ENCODE assay signal across 17 cellular contexts in genomic region chr1:48869116-48869893, GRCh38.
A peak's percentile ranks its signal among the peaks of the same experiment; 100 is the strongest.
DNase-seq lines count a peak whose midpoint lies in the region; ATAC-seq, FAIRE-seq and TF ChIP-seq lines count a peak whose summit lies in the region.
"Had no signal": no experiment of that assay in that cellular context is flagged by ENCODE, and none has a peak within 500 bp of the region (broad histone marks: within the 10 kb centered on the region; RNA-seq: fewer than 3 reads in every experiment).

No MANE protein-coding gene starts in this region.

- H3K27me3 ChIP-seq in bronchial epithelial cell (ENCODE audit: control insufficient read depth, insufficient read depth, low read length): no peaks in the 10 kb centered on the region
- no peaks in the 10 kb centered on the region for H3K27me3 ChIP-seq in colonic mucosa
- H3K27me3 ChIP-seq: sigmoid colon, uterus had no signal

- TF ChIP-seq CTCF in GM12873 (IDR thresholded peaks at IDR 0.05; ENCODE audit: insufficient read depth, low read depth, low read length, missing control alignments) (peak; percentile 12), bronchial epithelial cell (IDR thresholded peaks at IDR 0.05; ENCODE audit: insufficient read depth, low read length, severe bottlenecking) (peak; percentile 64), colonic mucosa (IDR thresholded peaks at IDR 0.05) (no peak)

- intact Hi-C loops in colonic mucosa (cut with DNase I): no loop called here

- FAIRE-seq in bronchial epithelial cell (lab: Jason Lieb, UNC): peak; percentile 28
- FAIRE-seq: GM19239 had no signal

- no peaks in the 10 kb centered on the region for H3K9me3 ChIP-seq in colonic mucosa
- H3K9me3 ChIP-seq: sigmoid colon, uterus had no signal

- H3K4me1 ChIP-seq in colonic mucosa: no peaks in the 10 kb centered on the region
- H3K4me1 ChIP-seq: uterus had no signal

- H3K36me3 ChIP-seq in bronchial epithelial cell (ENCODE audit: control insufficient read depth, insufficient read depth, low read length): no peaks in the 10 kb centered on the region
- H3K36me3 ChIP-seq in colonic mucosa: no peaks in the 10 kb centered on the region
- H3K36me3 ChIP-seq: sigmoid colon, uterus had no signal

- no peak overlapping the region for H3K9ac ChIP-seq in colonic mucosa (ENCODE audit: low read depth in 2 of 2, low read length in 2 of 2)

- no peak overlapping the region for H3K4me3 ChIP-seq in bronchial epithelial cell (ENCODE audit: low read depth, low read length)
- no peak overlapping the region for H3K4me3 ChIP-seq in colonic mucosa
- H3K4me3 ChIP-seq: sigmoid colon, SK-N-MC, uterus had no signal

- H3K27ac ChIP-seq in colonic mucosa: no peak overlapping the region
- H3K27ac ChIP-seq: sigmoid colon, SK-N-MC, uterus had no signal

- ATAC-seq in HG03565 (IDR thresholded peaks at IDR 0.05; ENCODE audit: unreplicated experiment): no peak
- ATAC-seq: CD8-positive, alpha-beta T cell; natural killer cell treated with Interleukin-12 subunit alpha and Interleukin-12 subunit beta and Interleukin-15 and Interleukin-18, amount 100 ng/mL, for 72 hours had no signal

- peak; percentile 18 for DNase-seq in NCI-H446 treated with DMSO at 0.1 percent for 48 hours (lab: John Stamatoyannopoulos, UW)
- DNase-seq in bronchial epithelial cell (ENCODE audit: low read depth): peak; percentile 92
- peak; percentile 10 for DNase-seq in medulla oblongata (ENCODE audit: extremely low spot score)
- DNase-seq in colonic mucosa: no peak
- no peak for DNase-seq in epidermal melanocyte (ENCODE audit: insufficient read length, low spot score)
- DNase-seq: activated gamma-delta T cell; CD8-positive, alpha-beta T cell; effector CD8-positive, alpha-beta T cell; NCI-H146; sigmoid colon; stimulated activated naive CD4-positive, alpha-beta T cell; uterus had no signal

Comparison
In these comparisons a context has a peak if more than half of its experiments do, and no peak if none do; other contexts are left out.
1. DNase-seq: peak in NCI-H446 treated with DMSO at 0.1 percent for 48 hours (single experiment), bronchial epithelial cell (single experiment) and medulla oblongata (single experiment); none in colonic mucosa (single experiment) and epidermal melanocyte (single experiment).